16 cellular contexts compared by ENCODE assay signal in the genomic region with DNA sequence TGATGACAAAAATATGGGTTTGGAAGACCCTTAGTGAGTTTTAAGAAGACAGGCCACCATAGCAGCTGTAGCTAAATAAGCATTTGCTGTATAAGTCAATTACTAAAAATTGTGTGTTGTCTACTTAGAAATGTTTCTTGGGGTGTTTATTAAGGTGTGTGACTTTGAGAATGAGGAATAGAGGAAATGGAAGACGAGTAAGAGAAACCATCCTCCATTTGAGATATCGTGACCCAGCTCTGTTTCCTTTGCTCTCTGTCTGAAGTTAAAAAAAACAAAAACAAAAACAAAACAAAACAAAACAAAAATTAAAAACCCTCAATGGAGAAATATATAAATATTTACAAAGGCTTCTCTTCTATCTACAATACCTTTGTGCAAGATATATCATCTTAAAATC. TPM values are rescaled to one million over a fixed set of nuclear protein-coding genes. Genes with fewer than 3 reads are reported as not detected.
DNase-seq lines count a peak whose midpoint lies in the region; ATAC-seq, FAIRE-seq and TF ChIP-seq lines count a peak whose summit lies in the region.
"Had no signal": no experiment of that assay in that cellular context is flagged by ENCODE, and none has a peak within 500 bp of the region (broad histone marks: within the 10 kb centered on the region; RNA-seq: fewer than 3 reads in every experiment).

No MANE protein-coding gene starts in this region.

- no peak for TF ChIP-seq EP300 in GM12878 (IDR thresholded peaks at IDR 0.05; ENCODE audit: borderline replicate concordance in 1 of 2, control insufficient read depth in 1 of 2, low read depth in 2 of 2, low read length in 2 of 2)

- H3K27ac ChIP-seq in OCI-LY3 (ENCODE audit: low read length) (peak overlapping the region; percentile 97), GM12878 (ENCODE audit: control insufficient read depth, insufficient read depth) (peak overlapping the region; percentile 100), GM23338 (ENCODE audit: low read depth) (no peak overlapping the region)
- H3K27ac ChIP-seq: psoas muscle, suprapubic skin had no signal

- H3K9me2 ChIP-seq in GM23338 (ENCODE audit: insufficient read depth): no peaks in the 10 kb centered on the region

- H3K9ac ChIP-seq in OCI-LY3 (ENCODE audit: low read length) (peak overlapping the region; percentile 59), GM12878 (ENCODE audit: control insufficient read depth, insufficient read depth, low read length) (peak overlapping the region; percentile 85)

- RAD21 ChIA-PET in GM12878 (lab: Charles Lee; ENCODE audit: unreplicated experiment): interaction anchor here (0.5 to 23.1 kb wide), 11 partner anchors 10 to 668 kb away, joined by 3 to 689 read pairs (median 84); a partner anchor contains a TSS

- FAIRE-seq in GM12878 (lab: Jason Lieb, UNC): no peak

- H3K27me3 ChIP-seq in OCI-LY3 (ENCODE audit: low read depth, low read length): no peaks in the 10 kb centered on the region
- H3K27me3 ChIP-seq in GM12878 (replicated peaks in 1 of 2; ENCODE audit: control insufficient read depth in 2 of 2, insufficient read depth in 2 of 2, low read length in 1 of 2): no peaks in the 10 kb centered on the region
- H3K27me3 ChIP-seq in GM23338 (ENCODE audit: insufficient read depth): no peaks in the 10 kb centered on the region
- H3K27me3 ChIP-seq: left lung, suprapubic skin had no signal

- H4K20me1 ChIP-seq in OCI-LY3 (ENCODE audit: insufficient read depth, low read length) (no peaks in the 10 kb centered on the region), GM12878 (ENCODE audit: control insufficient read depth, insufficient read depth) (no peaks in the 10 kb centered on the region), GM23338 (replicated peaks; ENCODE audit: insufficient read depth) (no peaks in the 10 kb centered on the region)

- H3K4me2 ChIP-seq in OCI-LY3 (ENCODE audit: low read length): peak overlapping the region; percentile 52
- peak overlapping the region; percentile 68; the same call in 1 of the 2 replicates for H3K4me2 ChIP-seq in GM12878 (ENCODE audit: control insufficient read depth, insufficient read depth)
- H3K4me2 ChIP-seq in GM23338: no peak overlapping the region

- peak overlapping the region; percentile 58 for H3K4me3 Mint-ChIP-seq in activated T-cell treated with anti-CD3 and anti-CD28 coated beads, Interleukin-2, amount 50 U/mL, for 4 hours
- peak overlapping the region; percentile 78 to 79 for H3K4me3 Mint-ChIP-seq in stimulated activated naive CD8-positive, alpha-beta T cell treated with anti-CD3 and anti-CD28 coated beads, Interleukin-15, amount 100 ng/mL, for 72 hours
- H3K4me3 Mint-ChIP-seq in GM23338: no peak overlapping the region
- H3K4me3 Mint-ChIP-seq: brain had no signal

- TF ChIP-seq CTCF in OCI-LY3 (IDR thresholded peaks at IDR 0.05; ENCODE audit: low read depth, low read length): no peak
- no peak for TF ChIP-seq CTCF in GM12878 (IDR thresholded peaks at IDR 0.05 in 2 of 3, conservative IDR thresholded peaks at IDR 0.05 in 1 of 3; ENCODE audit: control insufficient read depth in 2 of 3, extremely low read depth in 1 of 3, insufficient read depth in 1 of 3, low read depth in 3 of 3, low read length in 3 of 3)
- TF ChIP-seq CTCF in GM23338 (conservative IDR thresholded peaks at IDR 0.05; ENCODE audit: low read depth in 2 of 2): no peak

- no peak for TF ChIP-seq POLR2A in GM12878 (IDR thresholded peaks at IDR 0.05; ENCODE audit: low read depth, low read length)

- H3K4me1 Mint-ChIP-seq in activated T-cell treated with anti-CD3 and anti-CD28 coated beads, Interleukin-2, amount 50 U/mL, for 4 hours (ENCODE audit: low read depth): peaks cover 95% of the 10 kb centered on the region
- H3K4me1 Mint-ChIP-seq in stimulated activated naive CD8-positive, alpha-beta T cell treated with anti-CD3 and anti-CD28 coated beads, Interleukin-15, amount 100 ng/mL, for 72 hours: peaks cover 78% of the 10 kb centered on the region
- H3K4me1 Mint-ChIP-seq in GM23338: peaks cover 12% of the 10 kb centered on the region; the same call in 2 of the 3 replicates

- H3K27me3 Mint-ChIP-seq in activated T-cell treated with anti-CD3 and anti-CD28 coated beads, Interleukin-2, amount 50 U/mL, for 4 hours (ENCODE audit: low read depth): no peaks in the 10 kb centered on the region
- no peaks in the 10 kb centered on the region for H3K27me3 Mint-ChIP-seq in stimulated activated naive CD8-positive, alpha-beta T cell treated with anti-CD3 and anti-CD28 coated beads, Interleukin-15, amount 100 ng/mL, for 72 hours
- H3K27me3 Mint-ChIP-seq in GM23338 (ENCODE audit: insufficient read depth, low read depth, poor library complexity): no peaks in the 10 kb centered on the region

- intact Hi-C loops in GM12878 (cut with micrococcal nuclease; ENCODE audit: unreplicated experiment): loop anchor here (5.0 to 10.0 kb wide), 4 partner anchors 221 to 1321 kb away; a partner anchor contains a TSS

- DNase-seq in activated T-cell treated with anti-CD3 and anti-CD28 coated beads, Interleukin-2, amount 50 U/mL, for 4 hours: no peak
- DNase-seq in activated T-cell treated with anti-CD3 and anti-CD28 coated beads for 4 hours (no peak), GM12878 (ENCODE audit: low read depth, low spot score) (no peak), GM23338 (ENCODE audit: low spot score) (no peak), NCI-H2081 (lab: John Stamatoyannopoulos, UW) (no peak), NCI-H2081 treated with DMSO at 0.1 percent for 48 hours (lab: John Stamatoyannopoulos, UW) (no peak)
- DNase-seq in stimulated activated naive CD8-positive, alpha-beta T cell treated with anti-CD3 and anti-CD28 coated beads, Interleukin-15, amount 100 ng/mL, for 72 hours: no peak
- DNase-seq: left lung; NCI-H2029; NCI-H526; psoas muscle; RPMI8226; stimulated activated CD4-positive, alpha-beta T cell treated with anti-CD3 and anti-CD28 coated beads, Interleukin-12 subunit alpha, Interleukin-12 subunit beta, amount 100 ng/mL, for 4 hours had no signal

- no peaks in the 10 kb centered on the region for H3K9me3 Mint-ChIP-seq in activated T-cell treated with anti-CD3 and anti-CD28 coated beads, Interleukin-2, amount 50 U/mL, for 4 hours
- no peaks in the 10 kb centered on the region for H3K9me3 Mint-ChIP-seq in stimulated activated naive CD8-positive, alpha-beta T cell treated with anti-CD3 and anti-CD28 coated beads, Interleukin-15, amount 100 ng/mL, for 72 hours
- H3K9me3 Mint-ChIP-seq in GM23338: no peaks in the 10 kb centered on the region

- H3K79me2 ChIP-seq in OCI-LY3 (ENCODE audit: low read length): no peaks in the 10 kb centered on the region; the same call in 1 of the 2 replicates
- H3K79me2 ChIP-seq in GM12878 (ENCODE audit: control insufficient read depth, insufficient read depth, low read length): peaks cover 17% of the 10 kb centered on the region
- H3K79me2 ChIP-seq in GM23338 (replicated peaks; ENCODE audit: insufficient read depth): no peaks in the 10 kb centered on the region

- H3K27ac Mint-ChIP-seq in stimulated activated naive CD8-positive, alpha-beta T cell treated with anti-CD3 and anti-CD28 coated beads, Interleukin-15, amount 100 ng/mL, for 72 hours: peak overlapping the region; percentile 81 to 98
- no peak overlapping the region for H3K27ac Mint-ChIP-seq in GM23338
- H3K27ac Mint-ChIP-seq: brain had no signal

- TF ChIP-seq RAD21 in GM12878 (IDR thresholded peaks at IDR 0.05; ENCODE audit: insufficient read depth, low read depth, low read length): no peak

- no peaks in the 10 kb centered on the region for H3K36me3 Mint-ChIP-seq in activated T-cell treated with anti-CD3 and anti-CD28 coated beads, Interleukin-2, amount 50 U/mL, for 4 hours (ENCODE audit: insufficient read depth)
- no peaks in the 10 kb centered on the region for H3K36me3 Mint-ChIP-seq in GM23338 (ENCODE audit: low read depth)
- H3K36me3 Mint-ChIP-seq: brain had no signal

- peaks cover 98% of the 10 kb centered on the region for H3K4me1 ChIP-seq in OCI-LY3 (ENCODE audit: low read length)
- peaks cover 85% of the 10 kb centered on the region for H3K4me1 ChIP-seq in GM12878 (ENCODE audit: control insufficient read depth, insufficient read depth, low read length)
- H3K4me1 ChIP-seq in GM23338 (ENCODE audit: insufficient read depth): peaks cover 7% of the 10 kb centered on the region
- H3K4me1 ChIP-seq: psoas muscle had no signal

- in situ Hi-C loops in GM12878 (cut with MboI): loop anchor here (5.0 kb wide), 2 partner anchors 84 to 134 kb away; no protein-coding TSS in a partner anchor

- SMC1A ChIA-PET in GM12878 (lab: Charles Lee; ENCODE audit: uncharacterized antibody, unreplicated experiment): interaction anchor here (0.9 to 27.7 kb wide), 14 partner anchors 11 to 402 kb away, joined by 3 to 847 read pairs (median 30); no protein-coding TSS in a partner anchor

- BruUV-seq in GM12878 (replicated peaks; lab: Mats Ljungman, UMichigan): TSS peak; percentile 56

- H3K9me3 ChIP-seq in OCI-LY3 (ENCODE audit: insufficient read depth, low read length): no peaks in the 10 kb centered on the region
- no peaks in the 10 kb centered on the region for H3K9me3 ChIP-seq in GM12878 (replicated peaks; ENCODE audit: control insufficient read depth, insufficient read depth, low read length)
- H3K9me3 ChIP-seq: left lung, psoas muscle, suprapubic skin had no signal

- 9% methylated on average over 2 of the region's 2 CpGs for WGBS in GM12878 (ENCODE audit: insufficient coverage, insufficient replicate concordance, low lambda C conversion rate, missing lambda C conversion rate)

- H3K36me3 ChIP-seq in OCI-LY3 (replicated peaks; ENCODE audit: low read depth, low read length) (no peaks in the 10 kb centered on the region), GM12878 (ENCODE audit: control insufficient read depth in 2 of 2, insufficient read depth in 2 of 2, low read length in 1 of 2) (no peaks in the 10 kb centered on the region), GM23338 (ENCODE audit: insufficient read depth) (no peaks in the 10 kb centered on the region)
- H3K36me3 ChIP-seq: left lung, suprapubic skin had no signal

- H3F3A ChIP-seq in GM23338 (replicated peaks; ENCODE audit: low read depth): no peaks in the 10 kb centered on the region

- 0 out of 2 replicates have a peak overlapping the region, but pooled peaks have one; percentile 79 for H2AFZ ChIP-seq in OCI-LY3 (ENCODE audit: low read depth, low read length)
- H2AFZ ChIP-seq in GM12878 (ENCODE audit: control insufficient read depth, low read depth, low read length): no peak overlapping the region
- H2AFZ ChIP-seq in GM23338: no peak overlapping the region

- H3K4me3 ChIP-seq in OCI-LY3 (ENCODE audit: low read length) (peak overlapping the region; percentile 32), GM12878 (peak overlapping the region; percentile 47), GM23338 (no peak overlapping the region)
- H3K4me3 ChIP-seq: left lung, psoas muscle, suprapubic skin had no signal

- ATAC-seq in activated T-cell treated with anti-CD3 and anti-CD28 coated beads, Interleukin-2, amount 50 U/mL, for 4 hours: no peak
- no peak for ATAC-seq in GM12878
- no peak for ATAC-seq in stimulated activated naive CD8-positive, alpha-beta T cell treated with anti-CD3 and anti-CD28 coated beads, Interleukin-15, amount 100 ng/mL, for 72 hours
- no peak for ATAC-seq in GM23338
- ATAC-seq: left lung, psoas muscle had no signal

- POLR2A ChIA-PET in GM12878 (lab: Charles Lee): interaction anchor here (0.9 to 17.3 kb wide), 7 partner anchors 10 to 136 kb away, joined by 3 to 280 read pairs (median 21); no protein-coding TSS in a partner anchor

- CTCF ChIA-PET in GM12878 (lab: Yijun Ruan, JAX): interaction anchor here (0.7 to 12.2 kb wide), 13 partner anchors 9 to 404 kb away, joined by 3 to 312 read pairs (median 5); no protein-coding TSS in a partner anchor

RNA-seq across cellular contexts. Expression of a gene that starts 41.7 kb away (rescaled TPM):
- not detected for total RNA-seq in activated T-cell treated with anti-CD3 and anti-CD28 coated beads, Interleukin-2, amount 50 U/mL, for 4 hours
- total RNA-seq in GM12878 (2013; cell fraction: nucleolus; rRNA removed): 0.61 and 0.65 TPM in 2 replicates
- total RNA-seq in GM12878 (2014; rRNA removed) (not detected in 2 replicates), GM12878 (2014; rRNA removed; fragmentation: Illumina TruSeq; extraction: Trizol) (not detected in 2 replicates), GM12878 (2021) (not detected in 2 replicates)
- not detected for polyA plus RNA-seq in GM12878 (2011; ENCODE audit: low read depth)
- polyA plus RNA-seq in GM12878 (2011; rRNA removed) (0.03 and 0.10 TPM in 2 replicates), GM12878 (2014; fragmentation: Illumina TruSeq; extraction: Trizol) (0.01 and 0.11 TPM in 2 replicates), GM12878 (2014; fragmentation: Nextera tagmentation; extraction: Ambion mirVana) (not detected), GM12878 (2014; rRNA removed) (0.04 TPM in 1 of 2 replicates, not detected in the other), GM12878 (2016; fragmentation: Nextera tagmentation; extraction: Ambion mirVana) (not detected), GM23338 (2016; fragmentation: Nextera tagmentation; extraction: Ambion mirVana) (0.08 and 0.19 TPM in 2 replicates)
- polyA plus RNA-seq in GM12878 (2011; cell fraction: cytosol; rRNA removed): 0.01 TPM in 1 of 2 replicates, not detected in the other
- polyA plus RNA-seq in GM12878 (2011; cell fraction: nucleus; rRNA removed): 0.07 and 0.10 TPM in 2 replicates
- 0.31 TPM in 1 of 2 replicates, not detected in the other for polyA plus RNA-seq in GM12878 (2012)
- not detected in 2 replicates for polyA minus RNA-seq in GM12878 (2011; rRNA and poly(A)+ RNA removed)
- polyA minus RNA-seq in GM12878 (2011; cell fraction: cytosol; rRNA and poly(A)+ RNA removed): not detected in 2 replicates
- not detected in 2 replicates for polyA minus RNA-seq in GM12878 (2011; cell fraction: nucleus; rRNA and poly(A)+ RNA removed)
- not detected in 2 replicates for total RNA-seq in GM23338 (2014; rRNA removed; shearing (Covaris generic))
- total RNA-seq: left lung, suprapubic skin had no signal
- polyA plus RNA-seq: psoas muscle had no signal
